ENCODE assay signal across 25 cellular contexts in the genomic region with DNA sequence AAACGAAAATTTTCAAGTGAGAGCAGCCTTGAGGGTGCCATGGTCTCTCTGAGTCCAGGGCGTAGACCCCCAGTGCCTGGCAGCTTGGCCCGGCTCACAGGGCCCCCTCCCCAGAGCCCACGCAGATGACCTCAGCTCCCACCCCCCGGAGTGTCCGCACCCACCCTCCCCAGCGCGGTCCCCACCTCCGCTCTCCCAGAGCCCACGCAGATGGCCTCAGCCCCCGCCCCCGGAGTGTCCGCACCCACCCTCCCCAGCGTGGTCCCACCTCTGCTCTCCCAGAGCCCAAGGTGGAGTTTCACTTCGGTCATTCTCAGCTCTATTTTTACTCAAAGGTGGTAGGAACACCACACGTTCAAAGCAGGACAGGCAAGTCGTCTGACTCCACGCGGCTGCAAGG. TPM values are rescaled to one million over a fixed set of nuclear protein-coding genes. Genes with fewer than 3 reads are reported as not detected.
DNase-seq lines count a peak whose midpoint lies in the region; ATAC-seq and TF ChIP-seq lines count a peak whose summit lies in the region.
"Had no signal": no experiment of that assay in that cellular context is flagged by ENCODE, and none has a peak within 500 bp of the region (broad histone marks: within the 10 kb centered on the region; RNA-seq: fewer than 3 reads in every experiment).

No MANE protein-coding gene starts in this region.

- DNase-seq in heart left ventricle (no peak), cardiac septum (ENCODE audit: low spot score) (no peak), lower lobe of right lung (no peak), Peyer's patch (no peak)
- DNase-seq: 8988T; ACHN; Caco-2; CD4-positive, alpha-beta T cell; EL; GOT3; NCI-H1048; NCI-H1417; NCI-H1694; NCI-H2081; NCI-H226; NCI-H510A; NCI-H69; SJCRH30 had no signal

- H3K27me3 ChIP-seq in heart left ventricle (no peaks in the 10 kb centered on the region), lower lobe of right lung (ENCODE audit: low read depth) (no peaks in the 10 kb centered on the region), Peyer's patch (no peaks in the 10 kb centered on the region)
- H3K27me3 ChIP-seq: SJCRH30 had no signal

- H3K27ac ChIP-seq in heart left ventricle (peak overlapping the region in 10 of 12 donors; percentile 11 to 78 (median 52)), lower lobe of right lung (peak overlapping the region; percentile 60), Peyer's patch (no peak overlapping the region)
- H3K27ac ChIP-seq: SJCRH30 had no signal

- WGBS in heart left ventricle, 4 donors, result 70 to 78% (median 74%) methylated on average over 15 to 19 of the region's 19 CpGs

- intact Hi-C loops in heart left ventricle (cut with DNase I), result no loop called here
- intact Hi-C loops in cardiac septum (cut with DNase I), result loop anchor here (5.0 kb wide), 1 partner anchor 44 kb away; no protein-coding TSS in a partner anchor
- intact Hi-C loops in lower lobe of right lung (cut with DNase I), result no loop called here

- H3K36me3 ChIP-seq in heart left ventricle, result no peaks in the 10 kb centered on the region
- H3K36me3 ChIP-seq in lower lobe of right lung, result no peaks in the 10 kb centered on the region
- H3K36me3 ChIP-seq in Peyer's patch, result no peaks in the 10 kb centered on the region
- H3K36me3 ChIP-seq: HAP-1, SJCRH30 had no signal

- peak in 2 of 4 donors; percentile 6 to 7 for ATAC-seq in heart left ventricle
- ATAC-seq in esophagus mucosa, result peak; percentile 14
- ATAC-seq in lower lobe of right lung, result peak; percentile 13 to 21
- ATAC-seq in GM21619 (IDR thresholded peaks at IDR 0.05; ENCODE audit: unreplicated experiment), result no peak
- no peak for ATAC-seq in HG03025 (IDR thresholded peaks at IDR 0.05; ENCODE audit: low FRiP score, unreplicated experiment)
- no peak for ATAC-seq in HG02798 (IDR thresholded peaks at IDR 0.05; ENCODE audit: poor library complexity, unreplicated experiment)
- ATAC-seq: Panc1 had no signal

- H3K4me1 ChIP-seq in heart left ventricle (peaks cover 5 to 53% (median 30%) of the 10 kb centered on the region in 12 donors), lower lobe of right lung (peaks cover 43% of the 10 kb centered on the region), Peyer's patch (peaks cover 0 to 7% (median 0%) of the 10 kb centered on the region in 4 donors)
- H3K4me1 ChIP-seq: Caco-2, HAP-1 had no signal

- TF ChIP-seq CTCF in heart left ventricle (IDR thresholded peaks at IDR 0.05) (no peak), lower lobe of right lung (IDR thresholded peaks at IDR 0.05) (no peak), Peyer's patch (IDR thresholded peaks at IDR 0.05) (no peak)

- H3K4me3 ChIP-seq in heart left ventricle, result no peak overlapping the region
- H3K4me3 ChIP-seq in lower lobe of right lung, result no peak overlapping the region
- H3K4me3 ChIP-seq in Peyer's patch, result no peak overlapping the region
- H3K4me3 ChIP-seq: GM12878, HAP-1, SJCRH30 had no signal

- H3K9me3 ChIP-seq in heart left ventricle, result no peaks in the 10 kb centered on the region
- no peaks in the 10 kb centered on the region for H3K9me3 ChIP-seq in lower lobe of right lung
- no peaks in the 10 kb centered on the region for H3K9me3 ChIP-seq in Peyer's patch
- H3K9me3 ChIP-seq: Caco-2, HAP-1, SJCRH30 had no signal

- TF ChIP-seq POLR2A in heart left ventricle (IDR thresholded peaks at IDR 0.05), result no peak
- TF ChIP-seq POLR2A in Peyer's patch (IDR thresholded peaks at IDR 0.05), result no peak

RNA-seq across cellular contexts. Expression of gene ABR, which starts 13.9 kb away (rescaled TPM):
- total RNA-seq in heart left ventricle, result 100 to 1,000 TPM; 134 to 171 (median 156) TPM
- 10 to 100 TPM; 64.5 to 93.2 TPM for polyA plus RNA-seq in heart left ventricle
- 158 TPM for total RNA-seq in cardiac septum
- total RNA-seq in esophagus mucosa, result 94.5 TPM
- 212 TPM for total RNA-seq in lower lobe of right lung
- total RNA-seq in Peyer's patch, result 100 to 1,000 TPM; 220 to 753 (median 440) TPM

Comparison
In these comparisons a context has a peak if more than half of its experiments do, and no peak if none do; other contexts are left out.
1. ATAC-seq: peak in esophagus mucosa (single experiment) and lower lobe of right lung (2 of 2); none in GM21619 (single experiment), HG03025 (single experiment) and HG02798 (single experiment).
2. H3K27ac ChIP-seq: peak in heart left ventricle (10 of 12) and lower lobe of right lung (single experiment); none in Peyer's patch (0 of 4).